16 cellular contexts compared by ENCODE assay signal in the genomic region with DNA sequence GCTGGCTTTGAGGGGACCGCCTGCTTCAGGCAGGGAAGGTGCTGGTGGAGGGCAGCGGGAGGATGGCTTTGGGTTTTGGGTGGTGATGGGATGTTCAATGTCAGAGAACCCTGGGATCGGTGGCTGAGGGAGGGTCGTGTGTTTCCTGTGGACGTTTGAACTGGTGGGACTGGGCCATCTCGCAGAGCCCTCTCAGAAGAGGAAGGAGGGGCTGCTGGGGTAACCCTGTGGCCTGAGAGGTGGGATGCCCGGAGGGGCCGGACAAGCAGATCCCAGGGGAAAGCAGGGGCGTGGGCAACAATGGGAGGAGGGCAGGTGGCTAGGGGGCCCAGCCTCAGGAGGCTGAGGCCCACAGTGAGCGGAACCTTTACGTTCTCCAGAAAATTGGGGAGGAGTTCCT. TPM values are rescaled to one million over a fixed set of nuclear protein-coding genes. Genes with fewer than 3 reads are reported as not detected.
A peak's percentile ranks its signal among the peaks of the same experiment; 100 is the strongest.
DNase-seq lines count a peak whose midpoint lies in the region; ATAC-seq and TF ChIP-seq lines count a peak whose summit lies in the region.
"Had no signal": no experiment of that assay in that cellular context is flagged by ENCODE, and none has a peak within 500 bp of the region (broad histone marks: within the 10 kb centered on the region; RNA-seq: fewer than 3 reads in every experiment).

No MANE protein-coding gene starts in this region.

- H3K4me3 ChIP-seq in breast epithelium = no peak overlapping the region
- H3K4me3 ChIP-seq: uterus had no signal

- no peak for ATAC-seq in activated CD4-positive, alpha-beta T cell treated with anti-CD3 and anti-CD28 coated beads for 36 hours
- ATAC-seq in omental fat pad (ENCODE audit: low FRiP score) = no peak
- ATAC-seq in HG03469 (IDR thresholded peaks at IDR 0.05; ENCODE audit: unreplicated experiment) = no peak
- ATAC-seq: natural killer cell treated with Interleukin-12 subunit alpha and Interleukin-12 subunit beta and Interleukin-15 and Interleukin-18, amount 100 ng/mL, for 72 hours had no signal

- peak overlapping the region; percentile 27 for H3K27ac Mint-ChIP-seq in activated CD4-positive, alpha-beta T cell treated with anti-CD3 and anti-CD28 coated beads for 36 hours
- H3K27ac Mint-ChIP-seq in IgD-negative memory B cell = peak overlapping the region in 2 of 3 donors; percentile 24 to 96
- H3K27ac Mint-ChIP-seq: natural killer cell treated with Interleukin-12 subunit alpha and Interleukin-12 subunit beta and Interleukin-15 and Interleukin-18, amount 100 ng/mL, for 72 hours; T-helper 2 cell treated with Interferon-gamma antibody and Interleukin-4, amounts not matched to agents 5 μg/mL and 100 μg/mL, for 36 hours had no signal

- no peaks in the 10 kb centered on the region for H3K27me3 ChIP-seq in breast epithelium
- H3K27me3 ChIP-seq: uterus had no signal

- H3K9me3 Mint-ChIP-seq in activated CD4-positive, alpha-beta T cell treated with anti-CD3 and anti-CD28 coated beads for 36 hours (ENCODE audit: low read depth) = no peaks in the 10 kb centered on the region
- H3K9me3 Mint-ChIP-seq in IgD-negative memory B cell = no peaks in the 10 kb centered on the region
- H3K9me3 Mint-ChIP-seq: natural killer cell treated with Interleukin-12 subunit alpha and Interleukin-12 subunit beta and Interleukin-15 and Interleukin-18, amount 100 ng/mL, for 72 hours; T-helper 2 cell treated with Interferon-gamma antibody and Interleukin-4, amounts not matched to agents 5 μg/mL and 100 μg/mL, for 36 hours had no signal

- peaks cover 15% of the 10 kb centered on the region for H3K36me3 ChIP-seq in breast epithelium
- H3K36me3 ChIP-seq: uterus had no signal

- intact Hi-C loops in activated CD4-positive, alpha-beta T cell treated with anti-CD3 and anti-CD28 coated beads for 36 hours (cut with DNase I, micrococcal nuclease) = no loop called here
- intact Hi-C loops in breast epithelium (cut with DNase I; ENCODE audit: low total_unique reads) = no loop called here

- H3K4me1 Mint-ChIP-seq in activated CD4-positive, alpha-beta T cell treated with anti-CD3 and anti-CD28 coated beads for 36 hours = no peaks in the 10 kb centered on the region
- H3K4me1 Mint-ChIP-seq in IgD-negative memory B cell = peaks cover 1 to 11% (median 4%) of the 10 kb centered on the region in 3 donors

- no peak overlapping the region for H3K27ac ChIP-seq in breast epithelium
- H3K27ac ChIP-seq: uterus had no signal

- H3K27me3 Mint-ChIP-seq in activated CD4-positive, alpha-beta T cell treated with anti-CD3 and anti-CD28 coated beads for 36 hours = no peaks in the 10 kb centered on the region
- H3K27me3 Mint-ChIP-seq in IgD-negative memory B cell = no peaks in the 10 kb centered on the region
- H3K27me3 Mint-ChIP-seq: natural killer cell treated with Interleukin-12 subunit alpha and Interleukin-12 subunit beta and Interleukin-15 and Interleukin-18, amount 100 ng/mL, for 72 hours had no signal

- H3K9me3 ChIP-seq in breast epithelium = no peaks in the 10 kb centered on the region
- H3K9me3 ChIP-seq: uterus had no signal

- peaks cover 0 to 9% of the 10 kb centered on the region in 2 donors for H3K4me1 ChIP-seq in breast epithelium
- H3K4me1 ChIP-seq: uterus had no signal

- peaks cover 14% of the 10 kb centered on the region for H3K36me3 Mint-ChIP-seq in activated CD4-positive, alpha-beta T cell treated with anti-CD3 and anti-CD28 coated beads for 36 hours (ENCODE audit: low read depth)
- peaks cover 6% of the 10 kb centered on the region for H3K36me3 Mint-ChIP-seq in IgD-negative memory B cell

- H3K4me3 Mint-ChIP-seq in activated CD4-positive, alpha-beta T cell treated with anti-CD3 and anti-CD28 coated beads for 36 hours = no peak overlapping the region
- H3K4me3 Mint-ChIP-seq in IgD-negative memory B cell = peak overlapping the region in 1 of 4 donors; percentile 87
- H3K4me3 Mint-ChIP-seq: natural killer cell treated with Interleukin-12 subunit alpha and Interleukin-12 subunit beta and Interleukin-15 and Interleukin-18, amount 100 ng/mL, for 72 hours; T-helper 2 cell treated with Interferon-gamma antibody and Interleukin-4, amounts not matched to agents 5 μg/mL and 100 μg/mL, for 36 hours had no signal

- POLR2A ChIA-PET in activated CD4-positive, alpha-beta T cell treated with anti-CD3 and anti-CD28 coated beads for 36 hours (lab: Charles Lee) = no interaction called here

- CTCF ChIA-PET in activated CD4-positive, alpha-beta T cell treated with anti-CD3 and anti-CD28 coated beads for 36 hours (lab: Charles Lee) = no interaction called here

- TF ChIP-seq CTCF in breast epithelium (IDR thresholded peaks at IDR 0.05) (no peak), omental fat pad (IDR thresholded peaks at IDR 0.05) (no peak)

- no peak for TF ChIP-seq POLR2A in breast epithelium (IDR thresholded peaks at IDR 0.05)

- peak; percentile 2 for DNase-seq in activated CD4-positive, alpha-beta T cell treated with anti-CD3 and anti-CD28 coated beads for 36 hours
- no peak for DNase-seq in activated CD4-positive, alpha-beta T cell treated with anti-CD3 and anti-CD28 coated beads for 48 hours
- DNase-seq in breast epithelium (ENCODE audit: low spot score in 2 of 2) = peak; percentile 14 to 47
- peak; percentile 13 for DNase-seq in omental fat pad (ENCODE audit: low spot score)
- no peak for DNase-seq in stimulated activated CD8-positive, alpha-beta memory T cell treated with anti-CD3 and anti-CD28 coated beads, Interleukin-4, amount 100 ng/mL, for 48 hours
- DNase-seq in NCI-H2171 (lab: John Stamatoyannopoulos, UW) = no peak
- DNase-seq: 8988T; activated CD4-positive, alpha-beta T cell treated with anti-CD3 and anti-CD28 coated beads, Interleukin-2, amount 50 U/mL, for 48 hours; GF-D8; NCI-H187; stimulated activated naive CD4-positive, alpha-beta T cell treated with Interleukin-2 at 50 U/mL for 16 hours had no signal

RNA-seq across cellular contexts. Expression of gene PYGB, which starts 34.9 kb away (rescaled TPM):
- total RNA-seq in activated CD4-positive, alpha-beta T cell treated with anti-CD3 and anti-CD28 coated beads for 36 hours = 10 to 100 TPM; 18.0 to 21.1 TPM
- 27.6 TPM for polyA plus RNA-seq in IgD-negative memory B cell
- total RNA-seq in breast epithelium = 100 to 1,000 TPM in 2 of 3 donors, 10 to 100 TPM in 1; 95.7 to 128 (median 121) TPM
- total RNA-seq in omental fat pad = 10 to 100 TPM; 63.7 to 94.6 (median 82.4) TPM

Comparison
In these comparisons a context has a peak if more than half of its experiments do, and no peak if none do; other contexts are left out.
1. DNase-seq: peak in activated CD4-positive, alpha-beta T cell treated with anti-CD3 and anti-CD28 coated beads for 36 hours (single experiment), breast epithelium (2 of 2) and omental fat pad (single experiment); none in activated CD4-positive, alpha-beta T cell treated with anti-CD3 and anti-CD28 coated beads for 48 hours (single experiment), stimulated activated CD8-positive, alpha-beta memory T cell treated with anti-CD3 and anti-CD28 coated beads, Interleukin-4, amount 100 ng/mL, for 48 hours (single experiment) and NCI-H2171 (single experiment).